10 cellular contexts compared by ENCODE assay signal in genomic region chr9:95104088-95104960, GRCh38.
DNase-seq lines count a peak whose midpoint lies in the region; ATAC-seq and TF ChIP-seq lines count a peak whose summit lies in the region.
"Had no signal": no experiment of that assay in that cellular context is flagged by ENCODE, and none has a peak within 500 bp of the region (broad histone marks: within the 10 kb centered on the region; RNA-seq: fewer than 3 reads in every experiment).

No MANE protein-coding gene starts in this region.

- H3K27ac ChIP-seq in psoas muscle (peak overlapping the region; percentile 37), left lung (no peak overlapping the region)
- H3K27ac ChIP-seq: colonic mucosa had no signal

- H3K4me1 Mint-ChIP-seq in glutamatergic neuron (ENCODE audit: low read depth, unreplicated experiment) = peaks cover 39% of the 10 kb centered on the region
- H3K4me1 Mint-ChIP-seq in CD14-positive monocyte = no peaks in the 10 kb centered on the region

- DNase-seq in BE2C (peak; percentile 55), glutamatergic neuron (peak; percentile 49), psoas muscle (no peak), CD14-positive monocyte (ENCODE audit: low spot score) (no peak), left lung (no peak), omental fat pad (ENCODE audit: low spot score) (no peak), anterior cingulate cortex (lab: John Stamatoyannopoulos, UW) (no peak)
- DNase-seq: colonic mucosa had no signal

- ATAC-seq in SK-N-SH treated with all-trans-retinoic acid at 6 μM for 48 hours (peak; percentile 5; the same call in 2 of the 3 replicates), psoas muscle (peak in 3 of 4 donors; percentile 17 to 20 (median 18)), left lung (no peak), omental fat pad (ENCODE audit: low FRiP score) (no peak)
- ATAC-seq: activated CD4-positive, CD25-positive, alpha-beta regulatory T cell treated with anti-CD3 and anti-CD28 coated beads, Interleukin-2, amount 50 U/mL, for 24 hours had no signal

- WGBS in psoas muscle, 3 donors = 59 to 66% (median 62%) methylated on average over 23 to 24 of the region's 24 CpGs

- peak overlapping the region; percentile 64 for H3K27ac Mint-ChIP-seq in glutamatergic neuron (ENCODE audit: unreplicated experiment)
- peak overlapping the region in 1 of 7 donors; percentile 46 for H3K27ac Mint-ChIP-seq in CD14-positive monocyte

- H3K4me1 ChIP-seq in BE2C = peaks cover 45% of the 10 kb centered on the region
- peaks cover 20% of the 10 kb centered on the region for H3K4me1 ChIP-seq in psoas muscle
- H3K4me1 ChIP-seq in left lung = no peaks in the 10 kb centered on the region
- H3K4me1 ChIP-seq: colonic mucosa had no signal

- H3K9me3 Mint-ChIP-seq in glutamatergic neuron (ENCODE audit: unreplicated experiment) = peaks cover 6% of the 10 kb centered on the region
- H3K9me3 Mint-ChIP-seq in CD14-positive monocyte = no peaks in the 10 kb centered on the region

- peaks cover 4% of the 10 kb centered on the region for H3K36me3 Mint-ChIP-seq in glutamatergic neuron (ENCODE audit: unreplicated experiment)
- peaks cover 18 to 20% of the 10 kb centered on the region in 2 donors for H3K36me3 Mint-ChIP-seq in CD14-positive monocyte

- H3K27me3 ChIP-seq in BE2C = no peaks in the 10 kb centered on the region
- H3K27me3 ChIP-seq in psoas muscle (ENCODE audit: insufficient read depth in 3 of 3, low read length in 2 of 3) = no peaks in the 10 kb centered on the region
- H3K27me3 ChIP-seq in left lung = no peaks in the 10 kb centered on the region
- H3K27me3 ChIP-seq: colonic mucosa had no signal

- peaks cover 93% of the 10 kb centered on the region for H3K36me3 ChIP-seq in BE2C
- peaks cover 0 to 24% of the 10 kb centered on the region in 2 donors for H3K36me3 ChIP-seq in psoas muscle (ENCODE audit: insufficient read depth in 1 of 2, low read depth in 1 of 2)
- peaks cover 0 to 68% of the 10 kb centered on the region in 2 donors for H3K36me3 ChIP-seq in left lung
- H3K36me3 ChIP-seq: colonic mucosa had no signal

- H3K9me3 ChIP-seq in BE2C = no peaks in the 10 kb centered on the region
- no peaks in the 10 kb centered on the region for H3K9me3 ChIP-seq in psoas muscle
- H3K9me3 ChIP-seq in left lung = no peaks in the 10 kb centered on the region
- H3K9me3 ChIP-seq: colonic mucosa had no signal

- H3K4me3 Mint-ChIP-seq in glutamatergic neuron (ENCODE audit: unreplicated experiment) (no peak overlapping the region), CD14-positive monocyte (no peak overlapping the region)

- H3K27me3 Mint-ChIP-seq in glutamatergic neuron (ENCODE audit: unreplicated experiment) = peaks cover 6% of the 10 kb centered on the region
- no peaks in the 10 kb centered on the region for H3K27me3 Mint-ChIP-seq in CD14-positive monocyte (ENCODE audit: low read depth in 3 of 3)

- intact Hi-C loops in psoas muscle (cut with DNase I) (no loop called here), CD14-positive monocyte (cut with micrococcal nuclease) (no loop called here), left lung (cut with DNase I) (no loop called here)

- no peak for TF ChIP-seq CTCF in BE2C (IDR thresholded peaks at IDR 0.05; ENCODE audit: low read depth, low read length)
- no peak for TF ChIP-seq CTCF in glutamatergic neuron (IDR thresholded peaks at IDR 0.05; ENCODE audit: partially characterized antibody, unreplicated experiment)
- TF ChIP-seq CTCF in psoas muscle (IDR thresholded peaks at IDR 0.05) = no peak
- TF ChIP-seq CTCF in CD14-positive monocyte (IDR thresholded peaks at IDR 0.05) = no peak
- no peak for TF ChIP-seq CTCF in left lung (IDR thresholded peaks at IDR 0.05)
- TF ChIP-seq CTCF in omental fat pad (IDR thresholded peaks at IDR 0.05) = no peak

- H3K4me3 ChIP-seq in BE2C (ENCODE audit: low read depth, low read length) (no peak overlapping the region), psoas muscle (no peak overlapping the region), left lung (no peak overlapping the region)
- H3K4me3 ChIP-seq: colonic mucosa had no signal

TF ChIP-seq in SK-N-SH treated with all-trans-retinoic acid at 6 μM for 48 hours, 23 proteins besides CTCF, POLR2A, EP300 and RAD21:
- TF ChIP-seq ZNF565 (CRISPR knock-in tag; conservative IDR thresholded peaks at IDR 0.05; ENCODE audit: low read depth) (no peak), TCF4 (CRISPR knock-in tag; IDR thresholded peaks at IDR 0.05; ENCODE audit: borderline replicate concordance) (peak; percentile 72; the same call in 1 of the 2 replicates), TOX (CRISPR knock-in tag; IDR thresholded peaks at IDR 0.05; ENCODE audit: borderline replicate concordance) (no peak), TSHZ2 (CRISPR knock-in tag; IDR thresholded peaks at IDR 0.05) (no peak), SNAI2 (CRISPR knock-in tag; IDR thresholded peaks at IDR 0.05) (no peak), ZNF70 (CRISPR knock-in tag; IDR thresholded peaks at IDR 0.05) (peak; percentile 56; the same call in 1 of the 2 replicates)

Comparison
In these comparisons a context has a peak if more than half of its experiments do, and no peak if none do; other contexts are left out.
1. DNase-seq: peak in BE2C (single experiment) and glutamatergic neuron (single experiment); none in psoas muscle (0 of 2), CD14-positive monocyte (single experiment), left lung (0 of 2), omental fat pad (single experiment) and anterior cingulate cortex (0 of 58).
2. ATAC-seq: peak in SK-N-SH treated with all-trans-retinoic acid at 6 μM for 48 hours (single experiment) and psoas muscle (3 of 4); none in left lung (single experiment) and omental fat pad (single experiment).